In the genomic region with DNA sequence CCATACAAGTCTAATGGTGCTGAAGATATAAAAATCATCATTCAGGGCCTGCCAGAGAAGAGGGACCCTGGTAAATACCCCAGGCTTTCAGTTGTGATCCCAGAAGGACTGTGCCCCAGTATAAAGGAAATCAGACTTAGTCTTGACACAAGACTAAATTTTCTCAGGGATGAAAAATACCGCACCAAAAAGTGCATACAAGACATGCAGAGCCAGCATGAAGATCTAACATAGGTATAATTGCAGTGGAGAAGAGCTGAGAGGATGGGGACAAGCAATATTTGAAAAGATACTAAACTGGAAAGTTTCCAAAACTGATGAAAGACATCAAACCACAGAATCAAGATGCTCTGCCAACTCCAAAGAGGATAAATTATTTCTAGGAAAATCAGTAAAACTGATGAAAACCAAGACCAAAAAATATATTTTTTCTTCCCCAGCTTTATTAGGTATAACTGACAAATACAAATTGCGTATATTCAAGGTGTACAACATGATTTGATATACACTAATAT, we compare ENCODE assay signal across 7 cellular contexts.
"Had no signal": no experiment of that assay in that cellular context is flagged by ENCODE, and none has a peak within 500 bp of the region (broad histone marks: within the 10 kb centered on the region; RNA-seq: fewer than 3 reads in every experiment).

No MANE protein-coding gene starts in this region.

- H3K4me3 ChIP-seq: K562 had no signal

- H3K9ac ChIP-seq: KMS-11 had no signal

- DNase-seq: IMR-90, KBM-7, KG1 had no signal

- H3K27ac ChIP-seq: HL-60, KMS-11 had no signal

- ATAC-seq: HepG2, K562 had no signal
